30 cellular contexts compared by ENCODE assay signal in genomic region chr6:1463751-1464397, GRCh38.
"Had no signal": no experiment of that assay in that cellular context is flagged by ENCODE, and none has a peak within 500 bp of the region (broad histone marks: within the 10 kb centered on the region; RNA-seq: fewer than 3 reads in every experiment).

No MANE protein-coding gene starts in this region.

- ATAC-seq: activated CD8-positive, alpha-beta memory T cell treated with anti-CD3 and anti-CD28 coated beads, Interleukin-2, amount 10 ng/mL, durations not matched to agents 7 days and 5 days; activated naive CD8-positive, alpha-beta T cell treated with anti-CD3 and anti-CD28 coated beads, Interleukin-2, amount 50 U/mL, for 24 hours; Right ventricle myocardium inferior; SK-N-SH treated with all-trans-retinoic acid at 6 μM for 48 hours had no signal

- H3K4me3 Mint-ChIP-seq: activated CD4-positive, alpha-beta memory T cell treated with anti-CD3 and anti-CD28 coated beads, Interleukin-2, amount 10 ng/mL, durations not matched to agents 7 days and 5 days; activated CD8-positive, alpha-beta memory T cell treated with anti-CD3 and anti-CD28 coated beads, Interleukin-2, amount 10 ng/mL, durations not matched to agents 7 days and 5 days; activated naive CD4-positive, alpha-beta T cell treated with anti-CD3 and anti-CD28 coated beads, Interleukin-2, amount 10 ng/mL, durations not matched to agents 7 days and 5 days; activated naive CD8-positive, alpha-beta T cell; activated naive CD8-positive, alpha-beta T cell treated with anti-CD3 and anti-CD28 coated beads, Interleukin-2, amount 50 U/mL, for 24 hours; brain had no signal

- DNase-seq: activated CD4-positive, alpha-beta memory T cell treated with anti-CD3 and anti-CD28 coated beads, Interleukin-2, amount 10 ng/mL, durations not matched to agents 7 days and 5 days; activated CD4-positive, alpha-beta T cell treated with anti-CD3 and anti-CD28 coated beads for 1 hour; activated CD4-positive, alpha-beta T cell treated with anti-CD3 and anti-CD28 coated beads for 48 hours; activated CD4-positive, CD25-positive, alpha-beta regulatory T cell; activated CD8-positive, alpha-beta memory T cell treated with anti-CD3 and anti-CD28 coated beads for 24 hours; activated CD8-positive, alpha-beta memory T cell treated with anti-CD3 and anti-CD28 coated beads, Interleukin-2, amount 10 ng/mL, durations not matched to agents 7 days and 5 days; activated CD8-positive, alpha-beta memory T cell treated with anti-CD3 and anti-CD28 coated beads, Interleukin-2, amount 50 U/mL, for 48 hours; activated effector memory CD4-positive, alpha-beta T cell treated with Interleukin-2 at 50 U/mL for 16 hours; activated naive CD4-positive, alpha-beta T cell treated with anti-CD3 and anti-CD28 coated beads, Interleukin-2, amount 10 ng/mL, durations not matched to agents 7 days and 5 days; activated naive CD8-positive, alpha-beta T cell treated with anti-CD3 and anti-CD28 coated beads, Interleukin-2, amount 50 U/mL, for 24 hours; activated T-cell treated with anti-CD3 and anti-CD28 coated beads, Interleukin-2, amount 50 U/mL, for 48 hours; anterior cingulate cortex; caudate nucleus; Karpas-422; NCI-H1105; NCI-H1417 treated with DMSO at 0.1 percent for 48 hours; NCI-H187 treated with DMSO at 0.1 percent for 48 hours; NCI-H2081; NCI-H345; NCI-H524 treated with DMSO at 0.1 percent for 48 hours; PC-9; SIG-M5; T-helper 1 cell; T-helper 2 cell; T-helper 9 cell had no signal

- H3K4me1 Mint-ChIP-seq: activated CD4-positive, alpha-beta memory T cell treated with anti-CD3 and anti-CD28 coated beads, Interleukin-2, amount 10 ng/mL, durations not matched to agents 7 days and 5 days; activated CD8-positive, alpha-beta memory T cell treated with anti-CD3 and anti-CD28 coated beads, Interleukin-2, amount 10 ng/mL, durations not matched to agents 7 days and 5 days; activated naive CD4-positive, alpha-beta T cell treated with anti-CD3 and anti-CD28 coated beads, Interleukin-2, amount 10 ng/mL, durations not matched to agents 7 days and 5 days; activated naive CD8-positive, alpha-beta T cell treated with anti-CD3 and anti-CD28 coated beads, Interleukin-2, amount 50 U/mL, for 24 hours had no signal

- H3K27ac ChIP-seq: PC-9, RWPE1 had no signal

- H3K9me3 Mint-ChIP-seq: activated CD4-positive, alpha-beta memory T cell treated with anti-CD3 and anti-CD28 coated beads, Interleukin-2, amount 10 ng/mL, durations not matched to agents 7 days and 5 days; activated naive CD4-positive, alpha-beta T cell treated with anti-CD3 and anti-CD28 coated beads, Interleukin-2, amount 10 ng/mL, durations not matched to agents 7 days and 5 days; activated naive CD8-positive, alpha-beta T cell treated with anti-CD3 and anti-CD28 coated beads, Interleukin-2, amount 50 U/mL, for 24 hours; brain had no signal

- H3K36me3 Mint-ChIP-seq: activated CD8-positive, alpha-beta memory T cell treated with anti-CD3 and anti-CD28 coated beads, Interleukin-2, amount 10 ng/mL, durations not matched to agents 7 days and 5 days; activated naive CD4-positive, alpha-beta T cell treated with anti-CD3 and anti-CD28 coated beads, Interleukin-2, amount 10 ng/mL, durations not matched to agents 7 days and 5 days; brain had no signal

- H2AFZ ChIP-seq: PC-9 had no signal

- H3K27ac Mint-ChIP-seq: activated CD4-positive, alpha-beta memory T cell treated with anti-CD3 and anti-CD28 coated beads, Interleukin-2, amount 10 ng/mL, durations not matched to agents 7 days and 5 days; activated CD8-positive, alpha-beta memory T cell treated with anti-CD3 and anti-CD28 coated beads, Interleukin-2, amount 10 ng/mL, durations not matched to agents 7 days and 5 days; activated naive CD4-positive, alpha-beta T cell treated with anti-CD3 and anti-CD28 coated beads, Interleukin-2, amount 10 ng/mL, durations not matched to agents 7 days and 5 days; activated naive CD8-positive, alpha-beta T cell; activated naive CD8-positive, alpha-beta T cell treated with anti-CD3 and anti-CD28 coated beads, Interleukin-2, amount 50 U/mL, for 24 hours; brain had no signal

- H3K4me3 ChIP-seq: PC-9 had no signal

- H3K4me2 ChIP-seq: PC-9 had no signal
